ENCODE assay signal across 11 cellular contexts in genomic region chr7:54888067-54888735, GRCh38.
A peak's percentile ranks its signal among the peaks of the same experiment; 100 is the strongest.
DNase-seq lines count a peak whose midpoint lies in the region; ATAC-seq and TF ChIP-seq lines count a peak whose summit lies in the region.
"Had no signal": no experiment of that assay in that cellular context is flagged by ENCODE, and none has a peak within 500 bp of the region (broad histone marks: within the 10 kb centered on the region; RNA-seq: fewer than 3 reads in every experiment).

No MANE protein-coding gene starts in this region.

- H3K9me3 Mint-ChIP-seq in naive thymus-derived CD4-positive, alpha-beta T cell = no peaks in the 10 kb centered on the region

- H3K27me3 ChIP-seq in ascending aorta = no peaks in the 10 kb centered on the region
- no peaks in the 10 kb centered on the region for H3K27me3 ChIP-seq in naive thymus-derived CD4-positive, alpha-beta T cell (ENCODE audit: control insufficient read depth in 2 of 2, insufficient read depth in 2 of 2, low read length in 2 of 2)

- H3K27me3 Mint-ChIP-seq in naive thymus-derived CD4-positive, alpha-beta T cell = peaks cover 13 to 46% (median 27%) of the 10 kb centered on the region in 5 donors

- no peaks in the 10 kb centered on the region for H3K9me3 ChIP-seq in ascending aorta
- H3K9me3 ChIP-seq in naive thymus-derived CD4-positive, alpha-beta T cell (ENCODE audit: control insufficient read depth in 2 of 3, low read length in 3 of 3) = no peaks in the 10 kb centered on the region

- no peaks in the 10 kb centered on the region for H3K4me1 Mint-ChIP-seq in naive thymus-derived CD4-positive, alpha-beta T cell

- no peak for TF ChIP-seq CTCF in ascending aorta (IDR thresholded peaks at IDR 0.05)

- H3K36me3 Mint-ChIP-seq in naive thymus-derived CD4-positive, alpha-beta T cell = no peaks in the 10 kb centered on the region

- intact Hi-C loops in ascending aorta (cut with DNase I) = no loop called here
- intact Hi-C loops in naive thymus-derived CD4-positive, alpha-beta T cell (cut with micrococcal nuclease) = no loop called here

- peaks cover 0 to 4% of the 10 kb centered on the region in 2 donors for H3K4me1 ChIP-seq in ascending aorta
- H3K4me1 ChIP-seq in naive thymus-derived CD4-positive, alpha-beta T cell (ENCODE audit: control insufficient read depth in 2 of 2, insufficient read depth in 2 of 2, low read length in 2 of 2) = no peaks in the 10 kb centered on the region

- H3K27ac Mint-ChIP-seq in naive thymus-derived CD4-positive, alpha-beta T cell = no peak overlapping the region
- H3K27ac Mint-ChIP-seq: activated CD8-positive, alpha-beta T cell treated with anti-CD3 and anti-CD28 coated beads, Interleukin-2, amount 10 ng/mL, durations not matched to agents 7 days and 5 days had no signal

- POLR2A ChIA-PET in naive thymus-derived CD4-positive, alpha-beta T cell (lab: Charles Lee) = interaction anchor here (0.6 kb wide), 1 partner anchor 10 kb away, joined by 4 read pairs; no protein-coding TSS in a partner anchor

- ATAC-seq in naive thymus-derived CD4-positive, alpha-beta T cell = no peak
- ATAC-seq: activated CD8-positive, alpha-beta T cell treated with anti-CD3 and anti-CD28 coated beads, Interleukin-2, amount 10 ng/mL, durations not matched to agents 7 days and 5 days had no signal

- DNase-seq in ELR (ENCODE audit: low read depth) = peak; percentile 15
- DNase-seq in ascending aorta (ENCODE audit: low spot score in 2 of 2) = no peak
- peak; percentile 37 to 38 for DNase-seq in hippocampal formation (lab: John Stamatoyannopoulos, UW)
- DNase-seq in pons (ENCODE audit: low spot score) = peak; percentile 50
- no peak for DNase-seq in naive thymus-derived CD4-positive, alpha-beta T cell
- no peak for DNase-seq in AML-193 (lab: John Stamatoyannopoulos, UW)
- no peak for DNase-seq in A172 (ENCODE audit: low spot score)
- DNase-seq in T1000 (lab: John Stamatoyannopoulos, UW) = no peak
- DNase-seq: activated CD8-positive, alpha-beta T cell treated with anti-CD3 and anti-CD28 coated beads, Interleukin-2, amount 10 ng/mL, durations not matched to agents 7 days and 5 days; HCEC 1CT; NCI-H2081 had no signal

- H3K27ac ChIP-seq in ascending aorta = no peak overlapping the region
- no peak overlapping the region for H3K27ac ChIP-seq in naive thymus-derived CD4-positive, alpha-beta T cell (ENCODE audit: low read depth, low read length)

- CTCF ChIA-PET in naive thymus-derived CD4-positive, alpha-beta T cell (lab: Charles Lee) = no interaction called here

- H3K4me3 ChIP-seq in ascending aorta = peak overlapping the region; percentile 27 to 49
- no peak overlapping the region for H3K4me3 ChIP-seq in naive thymus-derived CD4-positive, alpha-beta T cell (ENCODE audit: low read length)

- no peak overlapping the region for H3K4me3 Mint-ChIP-seq in naive thymus-derived CD4-positive, alpha-beta T cell
- H3K4me3 Mint-ChIP-seq: activated CD8-positive, alpha-beta T cell treated with anti-CD3 and anti-CD28 coated beads, Interleukin-2, amount 10 ng/mL, durations not matched to agents 7 days and 5 days had no signal

- H3K36me3 ChIP-seq in ascending aorta = no peaks in the 10 kb centered on the region
- H3K36me3 ChIP-seq in naive thymus-derived CD4-positive, alpha-beta T cell (ENCODE audit: control insufficient read depth in 2 of 3, insufficient read depth in 3 of 3, low read length in 3 of 3) = no peaks in the 10 kb centered on the region

Comparison
In these comparisons a context has a peak if more than half of its experiments do, and no peak if none do; other contexts are left out.
1. DNase-seq: peak in ELR (single experiment), hippocampal formation (2 of 2) and pons (single experiment); none in ascending aorta (0 of 2), naive thymus-derived CD4-positive, alpha-beta T cell (0 of 9), AML-193 (0 of 2), A172 (single experiment) and T1000 (single experiment).